Comparison of ENCODE assay signal across 27 cellular contexts in genomic region chr11:109486129-109486528, GRCh38.
A peak's percentile ranks its signal among the peaks of the same experiment; 100 is the strongest.
DNase-seq lines count a peak whose midpoint lies in the region; ATAC-seq and FAIRE-seq lines count a peak whose summit lies in the region.
"Had no signal": no experiment of that assay in that cellular context is flagged by ENCODE, and none has a peak within 500 bp of the region (broad histone marks: within the 10 kb centered on the region; RNA-seq: fewer than 3 reads in every experiment).

No MANE protein-coding gene starts in this region.

- no peak for FAIRE-seq in HTR-8/SVneo (lab: Jason Lieb, UNC)
- FAIRE-seq: A549, colon, GM12891 had no signal

- CTCF ChIA-PET in activated CD8-positive, alpha-beta memory T cell treated with anti-CD3 and anti-CD28 coated beads, Interleukin-2, amount 10 ng/mL, durations not matched to agents 7 days and 5 days (lab: Charles Lee): no interaction called here

- H3K27me3 Mint-ChIP-seq in activated CD8-positive, alpha-beta memory T cell treated with anti-CD3 and anti-CD28 coated beads, Interleukin-2, amount 10 ng/mL, durations not matched to agents 7 days and 5 days: no peaks in the 10 kb centered on the region
- H3K27me3 Mint-ChIP-seq: B cell; naive thymus-derived CD4-positive, alpha-beta T cell had no signal

- no peaks in the 10 kb centered on the region for H3K36me3 Mint-ChIP-seq in activated CD8-positive, alpha-beta memory T cell treated with anti-CD3 and anti-CD28 coated beads, Interleukin-2, amount 10 ng/mL, durations not matched to agents 7 days and 5 days
- H3K36me3 Mint-ChIP-seq: naive thymus-derived CD4-positive, alpha-beta T cell had no signal

- no peaks in the 10 kb centered on the region for H3K9me3 Mint-ChIP-seq in activated CD8-positive, alpha-beta memory T cell treated with anti-CD3 and anti-CD28 coated beads, Interleukin-2, amount 10 ng/mL, durations not matched to agents 7 days and 5 days (ENCODE audit: low read depth)

- no peak overlapping the region for H3K27ac Mint-ChIP-seq in activated CD8-positive, alpha-beta memory T cell treated with anti-CD3 and anti-CD28 coated beads, Interleukin-2, amount 10 ng/mL, durations not matched to agents 7 days and 5 days
- H3K27ac Mint-ChIP-seq: B cell; naive thymus-derived CD4-positive, alpha-beta T cell; T-helper 1 cell treated with Interleukin-12 subunit alpha and Interleukin-12 subunit beta and Interleukin-4 antibody, amounts not matched to agents 30 μg/mL and 1 μg/mL, for 36 hours had no signal

- H3K4me3 Mint-ChIP-seq in activated CD8-positive, alpha-beta memory T cell treated with anti-CD3 and anti-CD28 coated beads, Interleukin-2, amount 10 ng/mL, durations not matched to agents 7 days and 5 days: no peak overlapping the region
- H3K4me3 Mint-ChIP-seq: B cell; naive thymus-derived CD4-positive, alpha-beta T cell; T-helper 1 cell treated with Interleukin-12 subunit alpha and Interleukin-12 subunit beta and Interleukin-4 antibody, amounts not matched to agents 30 μg/mL and 1 μg/mL, for 36 hours had no signal

- intact Hi-C loops in left cardiac atrium (cut with DNase I): no loop called here

- DNase-seq in COR-L47 (lab: John Stamatoyannopoulos, UW) (peak; percentile 84), NCI-H1105 (lab: John Stamatoyannopoulos, UW) (peak; percentile 90), NCI-H2081 (lab: John Stamatoyannopoulos, UW) (peak; percentile 92 to 98), NCI-H748 treated with DMSO at 0.1 percent for 48 hours (lab: John Stamatoyannopoulos, UW) (peak; percentile 90), HTR-8/SVneo (ENCODE audit: insufficient read length, low spot score) (no peak), left cardiac atrium (no peak)
- no peak for DNase-seq in stimulated activated naive CD4-positive, alpha-beta T cell (lab: John Stamatoyannopoulos, UW)
- no peak for DNase-seq in activated CD8-positive, alpha-beta memory T cell treated with anti-CD3 and anti-CD28 coated beads, Interleukin-2, amount 10 ng/mL, durations not matched to agents 7 days and 5 days
- DNase-seq: activated CD4-positive, alpha-beta T cell treated with anti-CD3 and anti-CD28 coated beads for 4 hours; activated CD8-positive, alpha-beta memory T cell treated with anti-CD3 and anti-CD28 coated beads for 24 hours; activated naive CD4-positive, alpha-beta T cell; activated T-cell treated with anti-CD3 and anti-CD28 coated beads, Interleukin-2, amount 50 U/mL, for 48 hours; effector memory CD4-positive, alpha-beta T cell; erythroblast; foreskin keratinocyte; HCEC 1CT; Kasumi-1; left lung; naive thymus-derived CD4-positive, alpha-beta T cell; occipital lobe; RPMI8226; substantia nigra had no signal

- no peaks in the 10 kb centered on the region for H3K4me1 Mint-ChIP-seq in activated CD8-positive, alpha-beta memory T cell treated with anti-CD3 and anti-CD28 coated beads, Interleukin-2, amount 10 ng/mL, durations not matched to agents 7 days and 5 days
- H3K4me1 Mint-ChIP-seq: B cell; naive thymus-derived CD4-positive, alpha-beta T cell had no signal

- ATAC-seq in activated CD8-positive, alpha-beta memory T cell treated with anti-CD3 and anti-CD28 coated beads, Interleukin-2, amount 10 ng/mL, durations not matched to agents 7 days and 5 days: no peak
- no peak for ATAC-seq in left cardiac atrium
- ATAC-seq: A549; foreskin keratinocyte; left lung; naive thymus-derived CD4-positive, alpha-beta T cell had no signal

Comparison
In these comparisons a context has a peak if more than half of its experiments do, and no peak if none do; other contexts are left out.
1. DNase-seq: peak in COR-L47 (single experiment), NCI-H1105 (single experiment), NCI-H2081 (2 of 2) and NCI-H748 treated with DMSO at 0.1 percent for 48 hours (single experiment); none in stimulated activated naive CD4-positive, alpha-beta T cell (0 of 6), activated CD8-positive, alpha-beta memory T cell treated with anti-CD3 and anti-CD28 coated beads, Interleukin-2, amount 10 ng/mL, durations not matched to agents 7 days and 5 days (single experiment), HTR-8/SVneo (single experiment) and left cardiac atrium (single experiment).